Comparison of ENCODE assay signal across 17 cellular contexts in the genomic region with DNA sequence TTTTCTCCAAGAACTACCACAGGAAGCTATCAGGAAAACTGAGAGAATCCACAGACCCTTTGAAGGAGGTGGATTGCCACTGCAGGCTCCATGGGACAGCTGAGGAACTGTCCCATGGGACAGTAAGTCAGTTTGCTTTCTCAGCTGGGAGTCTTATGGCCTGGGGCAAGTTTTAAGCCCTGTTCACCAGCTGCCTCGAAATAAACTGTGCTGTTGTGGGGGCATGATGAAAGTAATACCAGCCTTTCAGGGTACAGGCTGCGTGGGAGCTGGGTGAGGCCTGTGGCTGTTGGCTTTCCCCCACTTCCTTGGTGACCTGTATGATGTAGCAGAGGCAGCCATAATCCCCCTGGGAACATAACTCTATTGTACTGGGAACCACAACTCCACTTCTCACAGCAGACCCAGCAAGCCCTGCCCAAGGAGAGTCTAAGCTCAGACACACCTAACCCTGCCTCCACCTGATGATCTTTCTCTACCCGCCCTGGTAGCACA.
"Had no signal": no experiment of that assay in that cellular context is flagged by ENCODE, and none has a peak within 500 bp of the region (broad histone marks: within the 10 kb centered on the region; RNA-seq: fewer than 3 reads in every experiment).

No MANE protein-coding gene starts in this region.

- H3K4me1 ChIP-seq: colonic mucosa, esophagus muscularis mucosa, foreskin keratinocyte, gastroesophageal sphincter, heart left ventricle, left lung, lower lobe of right lung had no signal

- ATAC-seq: effector memory CD8-positive, alpha-beta T cell; foreskin keratinocyte; gastroesophageal sphincter; heart left ventricle; left cardiac atrium; left lung; left ventricle myocardium superior; lower lobe of right lung; mucosa of descending colon had no signal

- H3K27me3 ChIP-seq: colonic mucosa, esophagus muscularis mucosa, foreskin keratinocyte, gastroesophageal sphincter, heart left ventricle, hepatocyte, left lung had no signal

- H3K9me3 ChIP-seq: colonic mucosa, lower lobe of right lung, mucosa of descending colon had no signal

- H3K36me3 ChIP-seq: colonic mucosa, esophagus muscularis mucosa, gastroesophageal sphincter, heart left ventricle, left lung, lower lobe of right lung had no signal

- H3K27ac ChIP-seq: colonic mucosa, esophagus muscularis mucosa, foreskin keratinocyte, gastroesophageal sphincter, heart left ventricle, hepatocyte, left lung, lower lobe of right lung had no signal

- DNase-seq: colonic mucosa; cortex of kidney; effector CD8-positive, alpha-beta T cell; effector memory CD8-positive, alpha-beta T cell; endodermal cell; foreskin keratinocyte; heart left ventricle; left cardiac atrium; left lung; left ventricle myocardium superior; lower lobe of right lung; mesenchymal stem cell; mucosa of descending colon; naive B cell had no signal

- H3K4me3 ChIP-seq: colonic mucosa, esophagus muscularis mucosa, gastroesophageal sphincter, heart left ventricle, hepatocyte, left lung, lower lobe of right lung, mucosa of descending colon had no signal
